Comparison of ENCODE assay signal across 12 cellular contexts in the genomic region with DNA sequence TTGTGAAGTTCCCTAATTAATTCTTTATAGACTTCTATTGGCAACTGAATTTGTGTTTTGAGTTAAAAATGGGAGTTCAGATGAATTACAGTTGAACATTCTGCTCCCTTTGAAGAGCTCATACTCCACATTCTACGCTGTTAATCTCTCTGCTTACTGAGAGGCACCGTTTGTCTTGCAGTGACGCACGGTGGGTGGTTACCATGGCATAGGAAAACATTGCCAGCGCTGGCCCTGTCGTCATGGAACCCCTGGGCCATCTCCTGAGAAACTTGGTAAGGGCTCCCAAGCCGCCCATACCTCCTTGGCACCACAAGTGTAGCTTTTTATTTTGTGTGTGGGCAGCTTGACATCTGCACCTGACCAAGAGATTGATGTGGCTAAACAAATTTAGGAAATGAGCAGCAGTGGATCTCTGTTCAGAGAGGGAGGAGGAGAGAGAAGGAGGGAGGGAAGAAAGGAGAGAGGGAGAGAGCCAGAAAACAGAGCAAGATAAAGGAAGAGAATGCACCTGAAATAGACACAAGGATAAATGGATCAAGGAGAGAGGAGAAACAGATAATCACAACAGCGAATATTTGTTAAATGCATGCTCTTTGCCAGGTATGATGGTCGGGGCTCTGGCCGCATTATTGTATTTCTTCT.
DNase-seq lines count a peak whose midpoint lies in the region; ATAC-seq lines count a peak whose summit lies in the region.
"Had no signal": no experiment of that assay in that cellular context is flagged by ENCODE, and none has a peak within 500 bp of the region (broad histone marks: within the 10 kb centered on the region; RNA-seq: fewer than 3 reads in every experiment).

No MANE protein-coding gene starts in this region.

- DNase-seq in NCI-H510A (lab: John Stamatoyannopoulos, UW) (peak; percentile 10), foreskin melanocyte (peak; percentile 18), medulla oblongata (ENCODE audit: extremely low spot score) (peak; percentile 81), substantia nigra (lab: John Stamatoyannopoulos, UW) (peak in 36 of 49 donors; percentile 1 to 71 (median 34)), cerebellum (ENCODE audit: low spot score) (no peak), HuH-7 (ENCODE audit: low spot score) (no peak)
- DNase-seq in activated T-helper 1 cell treated with anti-CD3 and anti-CD28 coated beads, Interleukin-12 subunit alpha, Interleukin-12 subunit beta, Interleukin-2, Interleukin-4 antibody, amounts not matched to agents 30 ng/mL and 10 ng/mL and 1 ng/mL, durations not matched to agents 14 hours and 24 hours and 36 hours (ENCODE audit: low spot score) = no peak
- DNase-seq: activated CD8-positive, alpha-beta T cell treated with anti-CD3 and anti-CD28 coated beads, Interleukin-2, amount 10 ng/mL, durations not matched to agents 7 days and 5 days; CD4-positive, alpha-beta memory T cell; mucosa of descending colon; RPMI8226 had no signal

- no peaks in the 10 kb centered on the region for H3K36me3 Mint-ChIP-seq in activated T-helper 1 cell treated with anti-CD3 and anti-CD28 coated beads, Interleukin-12 subunit alpha, Interleukin-12 subunit beta, Interleukin-2, Interleukin-4 antibody, amounts not matched to agents 30 ng/mL and 10 ng/mL and 1 ng/mL, durations not matched to agents 14 hours and 24 hours and 36 hours (ENCODE audit: low read depth)
- no peaks in the 10 kb centered on the region for H3K36me3 Mint-ChIP-seq in stimulated activated memory B cell treated with anti-CD40 and anti-IgM and Interleukin-4, amounts not matched to agents 10 μg/mL and 1 μg/mL and 100 μg/mL, for 72 hours
- H3K36me3 Mint-ChIP-seq: CD4-positive, alpha-beta memory T cell had no signal

- no peaks in the 10 kb centered on the region for H3K27me3 Mint-ChIP-seq in activated T-helper 1 cell treated with anti-CD3 and anti-CD28 coated beads, Interleukin-12 subunit alpha, Interleukin-12 subunit beta, Interleukin-2, Interleukin-4 antibody, amounts not matched to agents 30 ng/mL and 10 ng/mL and 1 ng/mL, durations not matched to agents 14 hours and 24 hours and 36 hours (ENCODE audit: insufficient read depth)
- no peaks in the 10 kb centered on the region for H3K27me3 Mint-ChIP-seq in stimulated activated memory B cell treated with anti-CD40 and anti-IgM and Interleukin-4, amounts not matched to agents 10 μg/mL and 1 μg/mL and 100 μg/mL, for 72 hours
- H3K27me3 Mint-ChIP-seq: CD4-positive, alpha-beta memory T cell had no signal

- intact Hi-C loops in activated T-helper 1 cell treated with anti-CD3 and anti-CD28 coated beads, Interleukin-12 subunit alpha, Interleukin-12 subunit beta, Interleukin-2, Interleukin-4 antibody, amounts not matched to agents 30 ng/mL and 10 ng/mL and 1 ng/mL, durations not matched to agents 14 hours and 24 hours and 36 hours (cut with micrococcal nuclease) = no loop called here

- H3K4me3 Mint-ChIP-seq in activated T-helper 1 cell treated with anti-CD3 and anti-CD28 coated beads, Interleukin-12 subunit alpha, Interleukin-12 subunit beta, Interleukin-2, Interleukin-4 antibody, amounts not matched to agents 30 ng/mL and 10 ng/mL and 1 ng/mL, durations not matched to agents 14 hours and 24 hours and 36 hours = no peak overlapping the region
- no peak overlapping the region for H3K4me3 Mint-ChIP-seq in stimulated activated memory B cell treated with anti-CD40 and anti-IgM and Interleukin-4, amounts not matched to agents 10 μg/mL and 1 μg/mL and 100 μg/mL, for 72 hours
- H3K4me3 Mint-ChIP-seq: activated CD8-positive, alpha-beta T cell treated with anti-CD3 and anti-CD28 coated beads, Interleukin-2, amount 10 ng/mL, durations not matched to agents 7 days and 5 days; CD4-positive, alpha-beta memory T cell had no signal

- H3K4me1 Mint-ChIP-seq in activated T-helper 1 cell treated with anti-CD3 and anti-CD28 coated beads, Interleukin-12 subunit alpha, Interleukin-12 subunit beta, Interleukin-2, Interleukin-4 antibody, amounts not matched to agents 30 ng/mL and 10 ng/mL and 1 ng/mL, durations not matched to agents 14 hours and 24 hours and 36 hours (ENCODE audit: low read depth) = no peaks in the 10 kb centered on the region
- H3K4me1 Mint-ChIP-seq in stimulated activated memory B cell treated with anti-CD40 and anti-IgM and Interleukin-4, amounts not matched to agents 10 μg/mL and 1 μg/mL and 100 μg/mL, for 72 hours = no peaks in the 10 kb centered on the region
- H3K4me1 Mint-ChIP-seq: CD4-positive, alpha-beta memory T cell had no signal

- no peak for ATAC-seq in stimulated activated memory B cell treated with anti-CD40 and anti-IgM and Interleukin-4, amounts not matched to agents 10 μg/mL and 1 μg/mL and 100 μg/mL, for 72 hours
- ATAC-seq: activated CD8-positive, alpha-beta T cell treated with anti-CD3 and anti-CD28 coated beads, Interleukin-2, amount 10 ng/mL, durations not matched to agents 7 days and 5 days; mucosa of descending colon had no signal

- H3K27ac Mint-ChIP-seq in activated T-helper 1 cell treated with anti-CD3 and anti-CD28 coated beads, Interleukin-12 subunit alpha, Interleukin-12 subunit beta, Interleukin-2, Interleukin-4 antibody, amounts not matched to agents 30 ng/mL and 10 ng/mL and 1 ng/mL, durations not matched to agents 14 hours and 24 hours and 36 hours = no peak overlapping the region
- H3K27ac Mint-ChIP-seq in stimulated activated memory B cell treated with anti-CD40 and anti-IgM and Interleukin-4, amounts not matched to agents 10 μg/mL and 1 μg/mL and 100 μg/mL, for 72 hours = no peak overlapping the region
- H3K27ac Mint-ChIP-seq: activated CD8-positive, alpha-beta T cell treated with anti-CD3 and anti-CD28 coated beads, Interleukin-2, amount 10 ng/mL, durations not matched to agents 7 days and 5 days; CD4-positive, alpha-beta memory T cell had no signal

- no peak overlapping the region for H3K27ac ChIP-seq in substantia nigra (ENCODE audit: low read depth, low read length, poor library complexity, severe bottlenecking)

- H3K9me3 Mint-ChIP-seq in activated T-helper 1 cell treated with anti-CD3 and anti-CD28 coated beads, Interleukin-12 subunit alpha, Interleukin-12 subunit beta, Interleukin-2, Interleukin-4 antibody, amounts not matched to agents 30 ng/mL and 10 ng/mL and 1 ng/mL, durations not matched to agents 14 hours and 24 hours and 36 hours = no peaks in the 10 kb centered on the region
- H3K9me3 Mint-ChIP-seq in stimulated activated memory B cell treated with anti-CD40 and anti-IgM and Interleukin-4, amounts not matched to agents 10 μg/mL and 1 μg/mL and 100 μg/mL, for 72 hours = peaks cover 9% of the 10 kb centered on the region

Comparison
In these comparisons a context has a peak if more than half of its experiments do, and no peak if none do; other contexts are left out.
1. DNase-seq: peak in NCI-H510A (single experiment), foreskin melanocyte (single experiment), medulla oblongata (single experiment) and substantia nigra (36 of 49); none in activated T-helper 1 cell treated with anti-CD3 and anti-CD28 coated beads, Interleukin-12 subunit alpha, Interleukin-12 subunit beta, Interleukin-2, Interleukin-4 antibody, amounts not matched to agents 30 ng/mL and 10 ng/mL and 1 ng/mL, durations not matched to agents 14 hours and 24 hours and 36 hours (single experiment), cerebellum (single experiment) and HuH-7 (single experiment).